In genomic region chr5:87354496-87354895, GRCh38 we compare ENCODE assay signal across 14 cellular contexts. TPM values are rescaled to one million over a fixed set of nuclear protein-coding genes. Genes with fewer than 3 reads are reported as not detected.
DNase-seq lines count a peak whose midpoint lies in the region; ATAC-seq, FAIRE-seq and TF ChIP-seq lines count a peak whose summit lies in the region.
"Had no signal": no experiment of that assay in that cellular context is flagged by ENCODE, and none has a peak within 500 bp of the region (broad histone marks: within the 10 kb centered on the region; RNA-seq: fewer than 3 reads in every experiment).

No MANE protein-coding gene starts in this region.

- CTCF ChIA-PET in RWPE1 (lab: Yijun Ruan, JAX) = no interaction called here

- intact Hi-C loops in kidney (cut with DNase I) = no loop called here
- intact Hi-C loops in spleen (cut with DNase I; ENCODE audit: low total_unique reads) = no loop called here
- intact Hi-C loops in mucosa of descending colon (cut with DNase I, micrococcal nuclease) = no loop called here

- no peak for TF ChIP-seq POLR2A in spleen (IDR thresholded peaks at IDR 0.05)

- H3K27ac ChIP-seq in kidney (ENCODE audit: low read depth in 2 of 2, low read length in 2 of 2) (no peak overlapping the region), RWPE1 (no peak overlapping the region), spleen (peak overlapping the region in 1 of 8 donors; percentile 0)
- H3K27ac ChIP-seq: adrenal gland, colonic mucosa had no signal

- H3K9ac ChIP-seq in kidney (ENCODE audit: low read length in 2 of 2) = no peak overlapping the region

- H3K4me1 ChIP-seq in kidney (ENCODE audit: control insufficient read depth in 1 of 2, insufficient read depth in 1 of 2, low read depth in 1 of 2, low read length in 2 of 2) = no peaks in the 10 kb centered on the region
- peaks cover 0 to 22% (median 1%) of the 10 kb centered on the region in 6 donors for H3K4me1 ChIP-seq in spleen
- H3K4me1 ChIP-seq in mucosa of descending colon (ENCODE audit: low read depth) = no peaks in the 10 kb centered on the region
- H3K4me1 ChIP-seq: adrenal gland, colonic mucosa had no signal

- TF ChIP-seq CTCF in kidney (IDR thresholded peaks at IDR 0.05; ENCODE audit: borderline replicate concordance, extremely low read depth, insufficient read depth) = no peak
- no peak for TF ChIP-seq CTCF in RWPE1 (conservative IDR thresholded peaks at IDR 0.05; ENCODE audit: low read depth)
- TF ChIP-seq CTCF in spleen (IDR thresholded peaks at IDR 0.05 in 8 of 11, conservative IDR thresholded peaks at IDR 0.05 in 3 of 11) = no peak
- TF ChIP-seq CTCF in mucosa of descending colon (IDR thresholded peaks at IDR 0.05) = no peak

- DNase-seq in kidney = no peak
- DNase-seq in RWPE1 (ENCODE audit: low spot score) = no peak
- no peak for DNase-seq in spleen
- DNase-seq in activated effector memory CD4-positive, alpha-beta T cell treated with anti-CD3 and anti-CD28 coated beads, Interleukin-2, amount 50 U/mL, for 16 hours = no peak
- no peak for DNase-seq in mucosa of descending colon
- DNase-seq: adrenal gland; colonic mucosa; NCI-H345; stimulated activated naive CD4-positive, alpha-beta T cell treated with Interleukin-2 at 50 U/mL for 16 hours; T1000 had no signal

- H3K4me3 ChIP-seq in kidney (ENCODE audit: low read length in 2 of 2) (no peak overlapping the region), spleen (no peak overlapping the region), mucosa of descending colon (no peak overlapping the region)
- H3K4me3 ChIP-seq: adrenal gland, colonic mucosa had no signal

- WGBS in spleen, 5 donors = 80 to 95% (median 90%) methylated on average over 1 of the region's 1 CpG

- H3K9me3 ChIP-seq in kidney (ENCODE audit: control insufficient read depth in 1 of 2, low read length in 2 of 2) (no peaks in the 10 kb centered on the region), spleen (no peaks in the 10 kb centered on the region), mucosa of descending colon (no peaks in the 10 kb centered on the region)
- H3K9me3 ChIP-seq: colonic mucosa had no signal

- peak; percentile 81 for ATAC-seq in GM18858 (IDR thresholded peaks at IDR 0.05; ENCODE audit: unreplicated experiment)
- peak; percentile 90 for ATAC-seq in GM21528 (IDR thresholded peaks at IDR 0.05; ENCODE audit: low FRiP score, unreplicated experiment)
- ATAC-seq in HG03097 (IDR thresholded peaks at IDR 0.05; ENCODE audit: low FRiP score, unreplicated experiment) = peak; percentile 90
- no peak for ATAC-seq in mucosa of descending colon

- FAIRE-seq in kidney (lab: Jason Lieb, UNC) = peak; percentile 13
- FAIRE-seq: keratinocyte had no signal

- POLR2A ChIA-PET in RWPE1 (lab: Yijun Ruan, JAX; ENCODE audit: low non-redundant PET) = no interaction called here

- H3K36me3 ChIP-seq in kidney (ENCODE audit: control insufficient read depth in 1 of 2, insufficient read depth in 2 of 2, low read length in 2 of 2) (peaks cover 0 to 3% of the 10 kb centered on the region in 2 donors), spleen (peaks cover 0 to 78% (median 16%) of the 10 kb centered on the region in 6 donors), mucosa of descending colon (ENCODE audit: low read depth) (no peaks in the 10 kb centered on the region)
- H3K36me3 ChIP-seq: adrenal gland, colonic mucosa had no signal

- H3K27me3 ChIP-seq in spleen (replicated peaks in 1 of 7) = no peaks in the 10 kb centered on the region
- H3K27me3 ChIP-seq: adrenal gland, colonic mucosa had no signal

RNA-seq across cellular contexts. Expression of gene CCNH, which starts 58.2 kb away (rescaled TPM):
- total RNA-seq in kidney = 52.6 TPM
- polyA plus RNA-seq in kidney (ENCODE audit: insufficient read depth, low read depth, low replicate concordance) = 49.7 TPM
- total RNA-seq in spleen = 100 to 1,000 TPM in 3 of 7 donors, 10 to 100 TPM in 4; 61.4 to 188 (median 81.1) TPM
- 10 to 100 TPM; 32.5 to 41.0 (median 33.0) TPM for polyA plus RNA-seq in spleen
- total RNA-seq in mucosa of descending colon = 10 to 100 TPM; 40.7 to 56.6 (median 49.4) TPM
